ENCODE assay signal across 8 cellular contexts in genomic region chr5:146947181-146947941, GRCh38.
DNase-seq lines count a peak whose midpoint lies in the region; ATAC-seq and TF ChIP-seq lines count a peak whose summit lies in the region.

No MANE protein-coding gene starts in this region.

- H3K9me3 Mint-ChIP-seq in mesothelial cell of epicardium = no peaks in the 10 kb centered on the region

- peak overlapping the region; percentile 78; the same call in 1 of the 2 replicates for H3K27ac ChIP-seq in VCaP

- peaks cover 15% of the 10 kb centered on the region for H3K4me1 Mint-ChIP-seq in mesothelial cell of epicardium

- no peaks in the 10 kb centered on the region for H3K27me3 Mint-ChIP-seq in mesothelial cell of epicardium (ENCODE audit: low read depth)

- ATAC-seq in HG03045 (IDR thresholded peaks at IDR 0.05; ENCODE audit: unreplicated experiment) (no peak), HG03039 (IDR thresholded peaks at IDR 0.05; ENCODE audit: unreplicated experiment) (no peak)

- DNase-seq in activated T-cell treated with anti-CD3 and anti-CD28 coated beads for 48 hours (ENCODE audit: low read depth) = peak; percentile 4
- DNase-seq in activated T-cell treated with anti-CD3 and anti-CD28 coated beads, Interleukin-2, amount 50 U/mL, for 48 hours = no peak
- DNase-seq in Jurkat, Clone E6-1 (ENCODE audit: low read depth, low spot score) = peak; percentile 7
- no peak for DNase-seq in mesothelial cell of epicardium (ENCODE audit: low spot score in 2 of 2, unreplicated experiment in 2 of 2)
- no peak for DNase-seq in NCI-H510A treated with DMSO at 0.1 percent for 48 hours (lab: John Stamatoyannopoulos, UW)

- no peaks in the 10 kb centered on the region for H3K36me3 Mint-ChIP-seq in mesothelial cell of epicardium

- TF ChIP-seq CTCF in VCaP (conservative IDR thresholded peaks at IDR 0.05) (peak; percentile 38), mesothelial cell of epicardium (IDR thresholded peaks at IDR 0.05; ENCODE audit: unreplicated experiment) (peak; percentile 40)

- H3K27ac Mint-ChIP-seq in mesothelial cell of epicardium = no peak overlapping the region

- no peak overlapping the region for H3K4me3 ChIP-seq in Jurkat, Clone E6-1 (ENCODE audit: low read length)

- H3K4me3 Mint-ChIP-seq in mesothelial cell of epicardium = no peak overlapping the region

Comparison
In these comparisons a context has a peak if more than half of its experiments do, and no peak if none do; other contexts are left out.
1. DNase-seq: peak in activated T-cell treated with anti-CD3 and anti-CD28 coated beads for 48 hours (single experiment) and Jurkat, Clone E6-1 (single experiment); none in activated T-cell treated with anti-CD3 and anti-CD28 coated beads, Interleukin-2, amount 50 U/mL, for 48 hours (0 of 2), mesothelial cell of epicardium (0 of 2) and NCI-H510A treated with DMSO at 0.1 percent for 48 hours (single experiment).